Comparison of ENCODE assay signal across 10 cellular contexts in genomic region chr1:199691540-199691939, GRCh38.
DNase-seq lines count a peak whose midpoint lies in the region; ATAC-seq and TF ChIP-seq lines count a peak whose summit lies in the region.
"Had no signal": no experiment of that assay in that cellular context is flagged by ENCODE, and none has a peak within 500 bp of the region (broad histone marks: within the 10 kb centered on the region; RNA-seq: fewer than 3 reads in every experiment).

No MANE protein-coding gene starts in this region.

- no peaks in the 10 kb centered on the region for H3K9me3 Mint-ChIP-seq in activated T-cell treated with anti-CD3 and anti-CD28 coated beads, Interleukin-2, amount 50 U/mL, for 72 hours

- no peak for ATAC-seq in activated T-cell treated with anti-CD3 and anti-CD28 coated beads, Interleukin-2, amount 50 U/mL, for 72 hours (replicated peaks in 1 of 2)
- ATAC-seq in HG03521 (IDR thresholded peaks at IDR 0.05; ENCODE audit: unreplicated experiment): no peak

- no peak overlapping the region for H3K27ac Mint-ChIP-seq in activated T-cell treated with anti-CD3 and anti-CD28 coated beads, Interleukin-2, amount 50 U/mL, for 72 hours

- no peaks in the 10 kb centered on the region for H3K4me1 Mint-ChIP-seq in activated T-cell treated with anti-CD3 and anti-CD28 coated beads, Interleukin-2, amount 50 U/mL, for 72 hours (ENCODE audit: low read depth)

- DNase-seq in CD1c-positive myeloid dendritic cell (ENCODE audit: extremely low spot score) (peak; percentile 39), Kasumi-1 (lab: John Stamatoyannopoulos, UW) (peak; percentile 85 to 87), SKM-1 treated with dmso at 0.1 percent for 144 hours (lab: John Stamatoyannopoulos, UW; ENCODE audit: unreplicated experiment) (peak; percentile 88), iPS-NIHi11 (ENCODE audit: low spot score) (peak; percentile 42), coronary artery (ENCODE audit: low spot score) (no peak), NCI-H2196 (lab: John Stamatoyannopoulos, UW; ENCODE audit: unreplicated experiment) (no peak)
- no peak for DNase-seq in activated T-cell treated with anti-CD3 and anti-CD28 coated beads, Interleukin-2, amount 50 U/mL, for 72 hours
- DNase-seq: tibial artery had no signal

- no peak overlapping the region for H3K27ac ChIP-seq in coronary artery
- H3K27ac ChIP-seq: SK-N-MC, tibial artery had no signal

- H3K27me3 Mint-ChIP-seq in activated T-cell treated with anti-CD3 and anti-CD28 coated beads, Interleukin-2, amount 50 U/mL, for 72 hours (ENCODE audit: low read depth): peaks cover 46% of the 10 kb centered on the region

- H3K4me3 Mint-ChIP-seq in activated T-cell treated with anti-CD3 and anti-CD28 coated beads, Interleukin-2, amount 50 U/mL, for 72 hours: no peak overlapping the region

- H3K36me3 Mint-ChIP-seq in activated T-cell treated with anti-CD3 and anti-CD28 coated beads, Interleukin-2, amount 50 U/mL, for 72 hours (ENCODE audit: insufficient read depth in 2 of 2): no peaks in the 10 kb centered on the region

- H3K4me3 ChIP-seq in coronary artery: no peak overlapping the region
- H3K4me3 ChIP-seq: SK-N-MC, tibial artery had no signal

- TF ChIP-seq CTCF in coronary artery (IDR thresholded peaks at IDR 0.05): no peak

Comparison
In these comparisons a context has a peak if more than half of its experiments do, and no peak if none do; other contexts are left out.
1. DNase-seq: peak in CD1c-positive myeloid dendritic cell (single experiment), Kasumi-1 (2 of 2), SKM-1 treated with dmso at 0.1 percent for 144 hours (single experiment) and iPS-NIHi11 (single experiment); none in activated T-cell treated with anti-CD3 and anti-CD28 coated beads, Interleukin-2, amount 50 U/mL, for 72 hours (0 of 2), coronary artery (single experiment) and NCI-H2196 (single experiment).